Comparison of ENCODE assay signal across 4 cellular contexts in genomic region chr16:87817370-87817769, GRCh38.
TF ChIP-seq lines count a peak whose summit lies in the region.

No MANE protein-coding gene starts in this region.

TF ChIP-seq in HCT116, 20 proteins besides CTCF, POLR2A, EP300 and RAD21:
- peak; percentile 94 for TF ChIP-seq CBX3 (IDR thresholded peaks at IDR 0.05; ENCODE audit: low read depth)

TF ChIP-seq in IMR-90, 13 proteins besides CTCF, POLR2A, EP300 and RAD21:
- peak; percentile 69 for TF ChIP-seq RCOR1 (IDR thresholded peaks at IDR 0.05; ENCODE audit: insufficient replicate concordance, low read length)
TF ChIP-seq in IMR-90: peak in this region for 1; not testable (repeated sequence) for 12.

TF ChIP-seq in GM12878, 131 proteins besides CTCF, POLR2A, EP300 and RAD21:
- peak; percentile 98 for TF ChIP-seq CBX5 (IDR thresholded peaks at IDR 0.05; ENCODE audit: low read depth)
- peak; percentile 80 for TF ChIP-seq KLF5 (IDR thresholded peaks at IDR 0.05; ENCODE audit: partially characterized antibody)

TF ChIP-seq in HepG2, 621 proteins besides CTCF, POLR2A, EP300 and RAD21:
- TF ChIP-seq ZNF562 (CRISPR knock-in tag; IDR thresholded peaks at IDR 0.05; ENCODE audit: borderline replicate concordance), result peak; percentile 62; the same call in 1 of the 2 replicates
